In genomic region chr1:42380617-42381423, GRCh38 we compare ENCODE assay signal across 1 cellular context.
TF ChIP-seq lines count a peak whose summit lies in the region.

TSS of gene RIMKLA (plus strand) at chr1:42380792. CDS start at chr1:42380935, 143 bp downstream.

TF ChIP-seq in HepG2, 621 proteins besides CTCF, POLR2A, EP300 and RAD21 (continued from another document):
- TF ChIP-seq ZNF800 (CRISPR knock-in tag; IDR thresholded peaks at IDR 0.05) (peak; percentile 34; the same call in 1 of the 2 replicates), PLRG1 (conservative IDR thresholded peaks at IDR 0.05) (no peak), SNAPC5 (CRISPR knock-in tag; IDR thresholded peaks at IDR 0.05; ENCODE audit: borderline replicate concordance) (no peak), FOXC1 (CRISPR knock-in tag; IDR thresholded peaks at IDR 0.05; ENCODE audit: borderline replicate concordance) (0 out of 2 replicates have a peak, but pooled peaks have one; percentile 35), ZNF788 (CRISPR knock-in tag; IDR thresholded peaks at IDR 0.05; ENCODE audit: borderline replicate concordance) (0 out of 2 replicates have a peak, but pooled peaks have one; percentile 20), ZNF549 (CRISPR knock-in tag; IDR thresholded peaks at IDR 0.05) (no peak)
TF ChIP-seq in HepG2: peak in this region for 70.
